ENCODE assay signal across 8 cellular contexts in genomic region chr7:6026011-6026819, GRCh38. TPM values are rescaled to one million over a fixed set of nuclear protein-coding genes. Genes with fewer than 3 reads are reported as not detected.
DNase-seq lines count a peak whose midpoint lies in the region; ATAC-seq and TF ChIP-seq lines count a peak whose summit lies in the region.

No MANE protein-coding gene starts in this region.

- H3K9me3 Mint-ChIP-seq in central memory CD8-positive, alpha-beta T cell = no peaks in the 10 kb centered on the region

- peaks cover 7 to 96% of the 10 kb centered on the region in 2 donors for H3K36me3 ChIP-seq in left lung

- ATAC-seq in GM21717 (IDR thresholded peaks at IDR 0.05; ENCODE audit: unreplicated experiment) (peak; percentile 67), left lung (peak; percentile 88), GM19328 (IDR thresholded peaks at IDR 0.05; ENCODE audit: unreplicated experiment) (no peak)
- peak; percentile 99 for ATAC-seq in central memory CD8-positive, alpha-beta T cell (replicated peaks; ENCODE audit: extremely low read depth, poor library complexity, severe bottlenecking)

- peak overlapping the region; percentile 92 for H3K27ac Mint-ChIP-seq in central memory CD8-positive, alpha-beta T cell (ENCODE audit: low read depth)

- H3K27ac ChIP-seq in left lung = peak overlapping the region; percentile 58 to 93

- H3K36me3 Mint-ChIP-seq in central memory CD8-positive, alpha-beta T cell (ENCODE audit: insufficient read depth) = peaks cover 58% of the 10 kb centered on the region

- H3K4me1 ChIP-seq in left lung = peaks cover 0 to 29% of the 10 kb centered on the region in 2 donors

- no peaks in the 10 kb centered on the region for H3K9me3 ChIP-seq in left lung

- H3K4me3 ChIP-seq in WI38 (ENCODE audit: low read depth, low read length) (no peak overlapping the region), left lung (peak overlapping the region in 1 of 2 donors; percentile 48)

- intact Hi-C loops in left lung (cut with DNase I) = no loop called here

- TF ChIP-seq CTCF in WI38 (IDR thresholded peaks at IDR 0.05; ENCODE audit: low read depth, low read length) (peak; percentile 40; the same call in 1 of the 2 replicates), left lung (IDR thresholded peaks at IDR 0.05) (peak in 1 of 2 donors; percentile 50)

- peaks cover 20% of the 10 kb centered on the region for H3K4me1 Mint-ChIP-seq in central memory CD8-positive, alpha-beta T cell

- no peaks in the 10 kb centered on the region for H3K27me3 Mint-ChIP-seq in central memory CD8-positive, alpha-beta T cell

- H3K27me3 ChIP-seq in left lung = no peaks in the 10 kb centered on the region

- DNase-seq in DMS53 treated with DMSO at 0.1 percent for 48 hours (lab: John Stamatoyannopoulos, UW; ENCODE audit: unreplicated experiment) (peak; percentile 75), M059J (ENCODE audit: low read depth) (peak; percentile 45), left lung (peak; percentile 78 to 92)
- DNase-seq in central memory CD8-positive, alpha-beta T cell (ENCODE audit: low spot score in 2 of 2) = peak; percentile 49 to 61
- peak; percentile 30 for DNase-seq in stimulated activated CD8-positive, alpha-beta memory T cell treated with anti-CD3 and anti-CD28 coated beads, Interleukin-12 subunit alpha, Interleukin-12 subunit beta, amount 100 ng/mL, for 4 hours (ENCODE audit: low read depth)

- H3K4me3 Mint-ChIP-seq in central memory CD8-positive, alpha-beta T cell = peak overlapping the region; percentile 82

RNA-seq across cellular contexts. Expression of gene ANKRD61, which starts 5.0 kb away (rescaled TPM):
- total RNA-seq in M059J (2014; rRNA removed; shearing (Covaris generic)) = 1.2 TPM in 1 of 2 replicates, not detected in the other
- total RNA-seq in left lung = under 1 TPM; 0.26 to 0.29 TPM

RNA-seq across cellular contexts. Expression of gene AIMP2, which starts 17.1 kb away (rescaled TPM):
- 121 and 130 TPM in 2 replicates for total RNA-seq in M059J (2014; rRNA removed; shearing (Covaris generic))
- total RNA-seq in left lung = 10 to 100 TPM; 24.9 to 35.5 TPM

RNA-seq across cellular contexts. Expression of gene PMS2, which starts 17.4 kb away (rescaled TPM):
- 11.0 and 14.9 TPM in 2 replicates for total RNA-seq in M059J (2014; rRNA removed; shearing (Covaris generic))
- 10 to 100 TPM; 11.8 to 12.3 TPM for total RNA-seq in left lung

RNA-seq across cellular contexts. Expression of gene EIF2AK1, which starts 32.8 kb away (rescaled TPM):
- total RNA-seq in M059J (2014; rRNA removed; shearing (Covaris generic)) = 189 and 198 TPM in 2 replicates
- total RNA-seq in left lung = 10 to 100 TPM; 93.2 to 98.9 TPM

RNA-seq across cellular contexts. Expression of gene RSPH10B, which starts 55.7 kb away (rescaled TPM):
- total RNA-seq in M059J (2014; rRNA removed; shearing (Covaris generic)) = not detected in 2 replicates
- 1 to 10 TPM in 1 of 2 donors, under 1 TPM in 1; 0.09 to 1.5 TPM for total RNA-seq in left lung

Comparison
In these comparisons a context has a peak if more than half of its experiments do, and no peak if none do; other contexts are left out.
1. DNase-seq: peak in every context shown above with its lines; median percentile 85 in left lung; 75 in DMS53 treated with DMSO at 0.1 percent for 48 hours; 55 in central memory CD8-positive, alpha-beta T cell; 45 in M059J; 30 in stimulated activated CD8-positive, alpha-beta memory T cell treated with anti-CD3 and anti-CD28 coated beads, Interleukin-12 subunit alpha, Interleukin-12 subunit beta, amount 100 ng/mL, for 4 hours.